ENCODE assay signal across 8 cellular contexts in genomic region chr7:102433319-102434038, GRCh38. TPM values are rescaled to one million over a fixed set of nuclear protein-coding genes. Genes with fewer than 3 reads are reported as not detected.
A peak's percentile ranks its signal among the peaks of the same experiment; 100 is the strongest.
DNase-seq lines count a peak whose midpoint lies in the region; ATAC-seq, FAIRE-seq and TF ChIP-seq lines count a peak whose summit lies in the region.

Gene ORAI2, plus strand, starts transcription at chr7:102433575. Its CDS starts 5,382 bp downstream, at chr7:102438957.

- peak within 1 kb of the TSS; percentile 69 to 71 for H3K9ac ChIP-seq in kidney (ENCODE audit: low read length in 2 of 2)

- H3K9me3 ChIP-seq in kidney (ENCODE audit: control insufficient read depth in 1 of 2, low read length in 2 of 2), result no peaks in the 10 kb centered on the region

- DNase-seq in GM12891 (ENCODE audit: insufficient read length, low spot score) (peak; percentile 83), NCI-H1930 (lab: John Stamatoyannopoulos, UW) (peak; percentile 76 to 77), kidney (peak; percentile 96), GM19240 (ENCODE audit: insufficient read length, low spot score) (no peak)
- peak; percentile 84 for DNase-seq in central memory CD4-positive, alpha-beta T cell
- peak; percentile 79 to 84 for DNase-seq in stimulated activated CD4-positive, alpha-beta T cell treated with anti-CD3 and anti-CD28 coated beads, Interleukin-15, amount 100 ng/mL, for 1 hour (ENCODE audit: low read depth in 1 of 2, low spot score in 1 of 2)

- H3K4me1 ChIP-seq in kidney (ENCODE audit: control insufficient read depth in 1 of 2, insufficient read depth in 1 of 2, low read depth in 1 of 2, low read length in 2 of 2), result peaks cover 7 to 14% of the 10 kb centered on the region in 2 donors

- TF ChIP-seq POLR2A in GM12891 (IDR thresholded peaks at IDR 0.05; ENCODE audit: low read depth, low read length), result peak; percentile 49; the same call in 1 of the 2 replicates

- H3K27ac ChIP-seq in kidney (ENCODE audit: low read depth in 2 of 2, low read length in 2 of 2), result peak within 1 kb of the TSS; percentile 60 to 91

- ATAC-seq in HG02571 (IDR thresholded peaks at IDR 0.05; ENCODE audit: unreplicated experiment), result peak; percentile 53
- ATAC-seq in activated CD4-positive, CD25-positive, alpha-beta regulatory T cell treated with anti-CD3 and anti-CD28 coated beads, Interleukin-2, amount 50 U/mL, for 24 hours, result peak; percentile 79 to 80

- FAIRE-seq in GM12891 (lab: Jason Lieb, UNC), result peak; percentile 99
- FAIRE-seq in kidney (lab: Jason Lieb, UNC), result no peak

- intact Hi-C loops in kidney (cut with DNase I), result no loop called here

- peak within 1 kb of the TSS; percentile 24 to 68 for H3K4me3 ChIP-seq in kidney (ENCODE audit: low read length in 2 of 2)

- no peak for TF ChIP-seq CTCF in kidney (IDR thresholded peaks at IDR 0.05; ENCODE audit: borderline replicate concordance, extremely low read depth, insufficient read depth)

- H3K36me3 ChIP-seq in kidney (ENCODE audit: control insufficient read depth in 1 of 2, insufficient read depth in 2 of 2, low read length in 2 of 2), result no peaks in the 10 kb centered on the region

TF ChIP-seq in GM12891, 5 proteins besides CTCF, POLR2A, EP300 and RAD21:
- TF ChIP-seq TAF1 (IDR thresholded peaks at IDR 0.05; ENCODE audit: low read depth, low read length) (no peak), POLR2AphosphoS5 (IDR thresholded peaks at IDR 0.05; ENCODE audit: low read depth, low read length) (no peak), POU2F2 (IDR thresholded peaks at IDR 0.05; ENCODE audit: low read depth, low read length) (no peak), SPI1 (IDR thresholded peaks at IDR 0.05; ENCODE audit: low read depth, low read length) (no peak), PAX5 (IDR thresholded peaks at IDR 0.05; ENCODE audit: insufficient read depth, low read length, severe bottlenecking) (no peak)

RNA-seq across cellular contexts. Expression of gene ORAI2, which starts in this region (rescaled TPM):
- polyA plus RNA-seq in GM12891 (2012; ENCODE audit: low read depth, missing spikeins), result 27.6 TPM
- 45.6 TPM for total RNA-seq in kidney
- polyA plus RNA-seq in kidney (ENCODE audit: insufficient read depth, low read depth, low replicate concordance), result 13.8 TPM
